In the genomic region with DNA sequence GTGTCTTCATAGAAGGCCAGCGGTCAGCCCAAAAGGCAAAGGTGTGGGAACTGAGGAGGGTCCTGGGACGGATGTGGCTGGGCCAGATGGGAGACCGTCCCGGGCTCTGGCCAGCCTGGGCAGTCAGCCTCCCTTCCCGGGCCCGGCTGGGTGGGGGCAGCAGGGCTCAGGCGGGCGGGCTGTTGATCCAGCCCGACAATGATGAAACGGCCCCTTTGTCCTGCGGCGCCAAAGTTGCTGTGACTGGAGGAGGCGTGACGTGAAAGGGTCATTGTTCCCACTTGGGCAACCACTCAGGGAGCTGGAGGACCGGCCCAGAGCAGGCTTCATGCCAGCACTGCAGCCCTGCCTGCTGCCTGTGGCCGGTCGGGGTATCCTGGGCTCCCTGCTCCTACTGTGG, we compare ENCODE assay signal across 12 cellular contexts. TPM values are rescaled to one million over a fixed set of nuclear protein-coding genes. Genes with fewer than 3 reads are reported as not detected.
DNase-seq lines count a peak whose midpoint lies in the region; TF ChIP-seq lines count a peak whose summit lies in the region.
"Had no signal": no experiment of that assay in that cellular context is flagged by ENCODE, and none has a peak within 500 bp of the region (broad histone marks: within the 10 kb centered on the region; RNA-seq: fewer than 3 reads in every experiment).

No MANE protein-coding gene starts in this region.

- H3K9ac ChIP-seq in fibroblast of lung (ENCODE audit: insufficient read depth, low read length), result no peak overlapping the region

- no peak overlapping the region for H3K27ac Mint-ChIP-seq in CD4-positive, alpha-beta memory T cell
- H3K27ac Mint-ChIP-seq: activated naive CD4-positive, alpha-beta T cell treated with anti-CD3 and anti-CD28 coated beads, Interleukin-2, amount 50 U/mL, for 72 hours had no signal

- H3K4me3 Mint-ChIP-seq in CD4-positive, alpha-beta memory T cell, result no peak overlapping the region
- H3K4me3 Mint-ChIP-seq: natural killer cell treated with Interleukin-12 subunit alpha and Interleukin-12 subunit beta and Interleukin-15 and Interleukin-18, amount 100 ng/mL, for 72 hours had no signal

- H3K27me3 Mint-ChIP-seq in CD4-positive, alpha-beta memory T cell, result no peaks in the 10 kb centered on the region
- H3K27me3 Mint-ChIP-seq: natural killer cell treated with Interleukin-12 subunit alpha and Interleukin-12 subunit beta and Interleukin-15 and Interleukin-18, amount 100 ng/mL, for 72 hours had no signal

- H3K9me3 Mint-ChIP-seq in CD4-positive, alpha-beta memory T cell, result peaks cover 0 to 2% (median 0%) of the 10 kb centered on the region in 8 donors
- H3K9me3 Mint-ChIP-seq: activated naive CD4-positive, alpha-beta T cell treated with anti-CD3 and anti-CD28 coated beads, Interleukin-2, amount 50 U/mL, for 72 hours; natural killer cell treated with Interleukin-12 subunit alpha and Interleukin-12 subunit beta and Interleukin-15 and Interleukin-18, amount 100 ng/mL, for 72 hours had no signal

- TF ChIP-seq CTCF in fibroblast of lung (conservative IDR thresholded peaks at IDR 0.05 in 1 of 2, IDR thresholded peaks at IDR 0.05 in 1 of 2; ENCODE audit: low read depth in 1 of 2, low read length in 2 of 2) (no peak), tibial artery (IDR thresholded peaks at IDR 0.05) (no peak)

- DNase-seq in anterior cingulate cortex (lab: John Stamatoyannopoulos, UW) (peak; percentile 35 to 99 (median 93)), fibroblast of lung (ENCODE audit: low read depth in 2 of 2) (peak; percentile 50 to 56), midbrain (lab: John Stamatoyannopoulos, UW) (peak; percentile 98), tibial artery (peak; percentile 67 to 82), activated T-cell treated with anti-CD3 and anti-CD28 coated beads for 4 hours (no peak)
- DNase-seq in activated effector memory CD4-positive, alpha-beta T cell treated with Interleukin-2 at 50 U/mL for 16 hours, result no peak
- no peak for DNase-seq in CD4-positive, alpha-beta memory T cell
- DNase-seq: activated CD4-positive, alpha-beta T cell treated with anti-CD3 and anti-CD28 coated beads, Interleukin-2, amount 50 U/mL, for 1 hour; NCI-H1417; SIG-M5 had no signal

- CTCF ChIA-PET in CD4-positive, alpha-beta memory T cell (lab: Charles Lee; ENCODE audit: partially characterized antibody), result interaction anchor here (1.5 kb wide), 1 partner anchor 84 kb away, joined by 3 read pairs; no protein-coding TSS in a partner anchor

- H3K4me2 ChIP-seq in fibroblast of lung (ENCODE audit: extremely low read depth, insufficient read depth, low read length), result no peak overlapping the region

- peaks cover 2 to 16% (median 11%) of the 10 kb centered on the region in 4 donors for H3K4me1 Mint-ChIP-seq in CD4-positive, alpha-beta memory T cell

- intact Hi-C loops in tibial artery (cut with DNase I; ENCODE audit: low total_unique reads), result no loop called here
- intact Hi-C loops in CD4-positive, alpha-beta memory T cell (cut with micrococcal nuclease), result no loop called here

- H3K9me3 ChIP-seq in fibroblast of lung (ENCODE audit: control insufficient read depth, insufficient read depth, low read depth, low read length), result no peaks in the 10 kb centered on the region
- no peaks in the 10 kb centered on the region for H3K9me3 ChIP-seq in tibial artery
- no peaks in the 10 kb centered on the region for H3K9me3 ChIP-seq in CD4-positive, alpha-beta memory T cell (ENCODE audit: control insufficient read depth in 1 of 2, low read length in 2 of 2)

- H3K27ac ChIP-seq in fibroblast of lung (ENCODE audit: insufficient read depth, low read length) (no peak overlapping the region), tibial artery (no peak overlapping the region)
- no peak overlapping the region for H3K27ac ChIP-seq in CD4-positive, alpha-beta memory T cell (ENCODE audit: low read depth, low read length)

- H3K4me1 ChIP-seq in fibroblast of lung (ENCODE audit: control insufficient read depth, extremely low read depth, insufficient read depth, low read length) (no peaks in the 10 kb centered on the region), tibial artery (peaks cover 0 to 23% (median 9%) of the 10 kb centered on the region in 4 donors)
- no peaks in the 10 kb centered on the region for H3K4me1 ChIP-seq in CD4-positive, alpha-beta memory T cell (ENCODE audit: insufficient read depth, low read length)

- POLR2A ChIA-PET in CD4-positive, alpha-beta memory T cell (lab: Charles Lee; ENCODE audit: partially characterized antibody), result interaction anchor here (1.5 kb wide), 1 partner anchor 9 kb away, joined by 3 read pairs; no protein-coding TSS in a partner anchor

- H3K27me3 ChIP-seq in fibroblast of lung (ENCODE audit: control insufficient read depth, insufficient read depth, low read length) (no peaks in the 10 kb centered on the region), tibial artery (no peaks in the 10 kb centered on the region)
- H3K27me3 ChIP-seq in CD4-positive, alpha-beta memory T cell (ENCODE audit: insufficient read depth, low read length), result no peaks in the 10 kb centered on the region

- H3K4me3 ChIP-seq in fibroblast of lung (replicated peaks in 1 of 4; ENCODE audit: control extremely low read depth in 1 of 4, insufficient read depth in 1 of 4, low read depth in 3 of 4, low read length in 4 of 4), result no peak overlapping the region
- H3K4me3 ChIP-seq in tibial artery, result no peak overlapping the region
- H3K4me3 ChIP-seq in CD4-positive, alpha-beta memory T cell (ENCODE audit: low read length in 2 of 2), result no peak overlapping the region

- H2AFZ ChIP-seq in fibroblast of lung (ENCODE audit: low read length), result no peak overlapping the region

- H3K36me3 Mint-ChIP-seq in CD4-positive, alpha-beta memory T cell, result no peaks in the 10 kb centered on the region
- H3K36me3 Mint-ChIP-seq: activated naive CD4-positive, alpha-beta T cell treated with anti-CD3 and anti-CD28 coated beads, Interleukin-2, amount 50 U/mL, for 72 hours; natural killer cell treated with Interleukin-12 subunit alpha and Interleukin-12 subunit beta and Interleukin-15 and Interleukin-18, amount 100 ng/mL, for 72 hours had no signal

- H3K36me3 ChIP-seq in fibroblast of lung (ENCODE audit: control insufficient read depth, insufficient read depth, low read length) (no peaks in the 10 kb centered on the region), tibial artery (no peaks in the 10 kb centered on the region)
- H3K36me3 ChIP-seq in CD4-positive, alpha-beta memory T cell (ENCODE audit: insufficient read depth, low read length), result no peaks in the 10 kb centered on the region

- H3K79me2 ChIP-seq in fibroblast of lung (ENCODE audit: control insufficient read depth, insufficient read depth, low read length), result no peaks in the 10 kb centered on the region

- H4K20me1 ChIP-seq in fibroblast of lung (ENCODE audit: control insufficient read depth, extremely low read depth, insufficient read depth, low read length), result no peaks in the 10 kb centered on the region

RNA-seq across cellular contexts. Expression of gene DUSP7, which starts 16.5 kb away (rescaled TPM):
- 5.4 and 5.6 TPM in 2 replicates for total RNA-seq in fibroblast of lung
- 23.7 and 26.5 TPM in 2 replicates for polyA plus RNA-seq in fibroblast of lung
- 15.2 and 16.3 TPM in 2 replicates for polyA plus RNA-seq in fibroblast of lung (2012)
- polyA minus RNA-seq in fibroblast of lung (ENCODE audit: low replicate concordance), result 58.6 and 71.0 TPM in 2 replicates
- 10 to 100 TPM; 43.6 to 44.7 TPM for total RNA-seq in CD4-positive, alpha-beta memory T cell
- polyA plus RNA-seq in CD4-positive, alpha-beta memory T cell, result 10 to 100 TPM in 1 of 2 donors, 1 to 10 TPM in 1; 2.8 to 10.2 TPM

RNA-seq across cellular contexts. Expression of gene RPL29, which starts 44.2 kb away (rescaled TPM):
- total RNA-seq in fibroblast of lung, result 1,076 and 1,351 TPM in 2 replicates
- 1,512 and 1,580 TPM in 2 replicates for polyA plus RNA-seq in fibroblast of lung
- 1,612 and 1,638 TPM in 2 replicates for polyA plus RNA-seq in fibroblast of lung (2012)
- 263 and 406 TPM in 2 replicates for polyA minus RNA-seq in fibroblast of lung (ENCODE audit: low replicate concordance)
- total RNA-seq in CD4-positive, alpha-beta memory T cell, result 1,000 to 10,000 TPM; 1,263 to 1,270 TPM
- 1,000 to 10,000 TPM in 1 of 2 donors, 100 to 1,000 TPM in 1; 967 to 1,467 TPM for polyA plus RNA-seq in CD4-positive, alpha-beta memory T cell

RNA-seq across cellular contexts. Expression of gene ACY1, which starts 56.5 kb away (rescaled TPM):
- 36.0 and 40.3 TPM in 2 replicates for total RNA-seq in fibroblast of lung
- polyA plus RNA-seq in fibroblast of lung, result 21.4 and 26.9 TPM in 2 replicates
- 29.7 and 37.8 TPM in 2 replicates for polyA plus RNA-seq in fibroblast of lung (2012)
- polyA minus RNA-seq in fibroblast of lung (ENCODE audit: low replicate concordance), result 71.1 and 134 TPM in 2 replicates
- 1 to 10 TPM; 7.7 to 8.4 TPM for total RNA-seq in CD4-positive, alpha-beta memory T cell
- polyA plus RNA-seq in CD4-positive, alpha-beta memory T cell, result 10 to 100 TPM; 11.4 to 14.9 TPM

Comparison
In these comparisons a context has a peak if more than half of its experiments do, and no peak if none do; other contexts are left out.
1. DNase-seq: peak in anterior cingulate cortex (58 of 58), fibroblast of lung (2 of 2), midbrain (single experiment) and tibial artery (2 of 2); none in activated effector memory CD4-positive, alpha-beta T cell treated with Interleukin-2 at 50 U/mL for 16 hours (single experiment), activated T-cell treated with anti-CD3 and anti-CD28 coated beads for 4 hours (single experiment) and CD4-positive, alpha-beta memory T cell (0 of 5).